In the genomic region with DNA sequence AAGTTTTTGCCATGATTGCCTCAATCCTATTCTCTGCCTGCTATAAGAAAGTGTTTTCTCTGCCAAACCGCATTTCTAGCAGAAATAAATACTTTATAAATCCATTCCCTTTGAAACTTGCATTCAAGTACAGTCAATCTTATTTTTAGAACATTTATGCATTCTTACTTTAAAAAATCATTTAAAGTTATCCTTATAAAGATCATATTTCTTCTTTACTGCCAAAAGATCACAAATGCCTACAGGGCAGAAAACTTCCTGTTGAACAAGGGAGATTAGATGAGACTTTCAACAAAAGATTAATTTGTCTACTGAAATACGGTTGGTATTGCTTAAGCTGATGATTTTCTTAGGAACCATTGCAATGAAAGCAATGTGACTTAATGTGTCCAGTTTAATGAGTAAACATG, we compare ENCODE assay signal across 24 cellular contexts.
DNase-seq lines count a peak whose midpoint lies in the region; ATAC-seq and TF ChIP-seq lines count a peak whose summit lies in the region.
"Had no signal": no experiment of that assay in that cellular context is flagged by ENCODE, and none has a peak within 500 bp of the region (broad histone marks: within the 10 kb centered on the region; RNA-seq: fewer than 3 reads in every experiment).

No MANE protein-coding gene starts in this region.

- no peaks in the 10 kb centered on the region for H3K36me3 Mint-ChIP-seq in CD14-positive monocyte
- H3K36me3 Mint-ChIP-seq: CD4-positive, CD25-positive, alpha-beta regulatory T cell; immature natural killer cell had no signal

- no peak overlapping the region for H3K4me3 Mint-ChIP-seq in CD14-positive monocyte
- H3K4me3 Mint-ChIP-seq: activated T-helper 1 cell treated with anti-CD3 and anti-CD28 coated beads, Interleukin-12 subunit alpha, Interleukin-12 subunit beta, Interleukin-2, Interleukin-4 antibody, amounts not matched to agents 30 ng/mL and 10 ng/mL and 1 ng/mL, durations not matched to agents 14 hours and 24 hours and 36 hours; CD4-positive, CD25-positive, alpha-beta regulatory T cell; endodermal cell; immature natural killer cell; natural killer cell; T-helper 2 cell treated with Interferon-gamma antibody and Interleukin-4, amounts not matched to agents 5 μg/mL and 100 μg/mL, for 36 hours had no signal

- H3K27me3 Mint-ChIP-seq in CD14-positive monocyte (ENCODE audit: low read depth in 3 of 3), result no peaks in the 10 kb centered on the region
- H3K27me3 Mint-ChIP-seq: CD4-positive, CD25-positive, alpha-beta regulatory T cell had no signal

- no peaks in the 10 kb centered on the region for H3K27me3 ChIP-seq in adipocyte (replicated peaks; ENCODE audit: control insufficient read depth, insufficient read depth, low read length)
- H3K27me3 ChIP-seq: adrenal gland, tibial nerve had no signal

- H3K4me1 Mint-ChIP-seq in CD14-positive monocyte, result no peaks in the 10 kb centered on the region
- H3K4me1 Mint-ChIP-seq: CD4-positive, CD25-positive, alpha-beta regulatory T cell; endodermal cell; immature natural killer cell; natural killer cell had no signal

- no peak overlapping the region for H3K27ac Mint-ChIP-seq in CD14-positive monocyte
- H3K27ac Mint-ChIP-seq: activated T-helper 1 cell treated with anti-CD3 and anti-CD28 coated beads, Interleukin-12 subunit alpha, Interleukin-12 subunit beta, Interleukin-2, Interleukin-4 antibody, amounts not matched to agents 30 ng/mL and 10 ng/mL and 1 ng/mL, durations not matched to agents 14 hours and 24 hours and 36 hours; CD4-positive, CD25-positive, alpha-beta regulatory T cell; endodermal cell; immature natural killer cell; natural killer cell; T-helper 2 cell treated with Interferon-gamma antibody and Interleukin-4, amounts not matched to agents 5 μg/mL and 100 μg/mL, for 36 hours had no signal

- no peak for ATAC-seq in GM21737 (IDR thresholded peaks at IDR 0.05; ENCODE audit: unreplicated experiment)
- ATAC-seq in HG02763 (IDR thresholded peaks at IDR 0.05; ENCODE audit: unreplicated experiment), result no peak
- ATAC-seq: natural killer cell, psoas muscle had no signal

- DNase-seq in H4 (ENCODE audit: low spot score) (peak; percentile 26), adipocyte (ENCODE audit: low read depth) (peak; percentile 81), fibroblast of the aortic adventitia (ENCODE audit: low read depth) (peak; percentile 83), CD14-positive monocyte (ENCODE audit: low spot score) (no peak), NCI-H187 treated with DMSO at 0.1 percent for 48 hours (lab: John Stamatoyannopoulos, UW) (no peak)
- DNase-seq: activated CD4-positive, CD25-positive, alpha-beta regulatory T cell; activated CD8-positive, alpha-beta memory T cell treated with anti-CD3 and anti-CD28 coated beads for 24 hours; CD4-positive, CD25-positive, alpha-beta regulatory T cell; cerebellar nuclear complex; DMS79; endodermal cell; glutamatergic neuron; immature natural killer cell; natural killer cell; NCI-H187; psoas muscle; SHP77; stimulated activated naive CD4-positive, alpha-beta T cell had no signal

- intact Hi-C loops in CD14-positive monocyte (cut with micrococcal nuclease), result no loop called here

- no peak overlapping the region for H3K4me3 ChIP-seq in adipocyte (ENCODE audit: low read length)
- no peak overlapping the region for H3K4me3 ChIP-seq in fibroblast of the aortic adventitia (ENCODE audit: low read depth, low read length)
- H3K4me3 ChIP-seq: adrenal gland, psoas muscle, tibial nerve had no signal

- H3K9me3 ChIP-seq in adipocyte (ENCODE audit: control insufficient read depth, low read length), result no peaks in the 10 kb centered on the region
- H3K9me3 ChIP-seq: adrenal gland, psoas muscle, tibial nerve had no signal

- peaks cover 0 to 2% (median 0%) of the 10 kb centered on the region in 7 donors for H3K9me3 Mint-ChIP-seq in CD14-positive monocyte
- H3K9me3 Mint-ChIP-seq: endodermal cell had no signal

- no peaks in the 10 kb centered on the region for H3K36me3 ChIP-seq in adipocyte (ENCODE audit: control insufficient read depth, insufficient read depth, low read length, severe bottlenecking)
- H3K36me3 ChIP-seq: adrenal gland, tibial nerve had no signal

- TF ChIP-seq CTCF in fibroblast of the aortic adventitia (IDR thresholded peaks at IDR 0.05; ENCODE audit: insufficient read depth, low read length), result no peak
- TF ChIP-seq CTCF in CD14-positive monocyte (IDR thresholded peaks at IDR 0.05), result no peak

- peaks cover 9% of the 10 kb centered on the region for H3K4me1 ChIP-seq in adipocyte (ENCODE audit: control insufficient read depth, insufficient read depth, low read length)
- H3K4me1 ChIP-seq: psoas muscle, tibial nerve had no signal

- no peak overlapping the region for H3K9ac ChIP-seq in adipocyte (ENCODE audit: low read length)

Comparison
In these comparisons a context has a peak if more than half of its experiments do, and no peak if none do; other contexts are left out.
1. DNase-seq: peak in H4 (single experiment), adipocyte (single experiment) and fibroblast of the aortic adventitia (single experiment); none in CD14-positive monocyte (single experiment) and NCI-H187 treated with DMSO at 0.1 percent for 48 hours (single experiment).